13 cellular contexts compared by ENCODE assay signal in the genomic region with DNA sequence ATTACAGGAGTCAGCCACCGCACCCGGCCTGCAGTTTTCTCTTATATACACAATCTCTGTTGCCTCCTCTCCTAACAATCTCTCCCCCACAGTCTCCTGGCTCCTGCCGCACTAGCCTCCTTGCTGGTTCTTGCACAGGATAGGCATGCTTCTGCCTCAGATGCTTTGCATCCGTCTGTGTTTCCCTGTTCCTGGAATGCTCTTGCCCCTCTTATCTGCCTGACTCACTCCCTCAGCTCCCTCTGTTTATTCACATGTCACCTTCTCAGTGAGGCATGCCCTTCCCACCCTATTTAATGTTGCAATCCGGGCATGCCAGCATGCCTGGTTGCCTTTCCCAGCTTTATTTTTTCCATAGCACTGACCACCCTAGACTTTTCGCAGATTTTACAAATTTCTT.
DNase-seq lines count a peak whose midpoint lies in the region; ATAC-seq and TF ChIP-seq lines count a peak whose summit lies in the region.
"Had no signal": no experiment of that assay in that cellular context is flagged by ENCODE, and none has a peak within 500 bp of the region (broad histone marks: within the 10 kb centered on the region; RNA-seq: fewer than 3 reads in every experiment).

No MANE protein-coding gene starts in this region.

- DNase-seq in AG04450 (ENCODE audit: low read depth, low spot score), result peak; percentile 18
- peak; percentile 68 for DNase-seq in HT1080 (ENCODE audit: low read depth)
- DNase-seq in cardiac fibroblast (ENCODE audit: low read depth in 2 of 2), result peak; percentile 18 to 84
- no peak for DNase-seq in left lung
- no peak for DNase-seq in NK-92 treated with Interleukin-12 subunit alpha and Interleukin-12 subunit beta, amount 100 ng/mL, for 24 hours (lab: John Stamatoyannopoulos, UW)
- DNase-seq in superior temporal gyrus (ENCODE audit: extremely low spot score), result no peak
- no peak for DNase-seq in AML-193 (lab: John Stamatoyannopoulos, UW)
- DNase-seq: activated CD8-positive, alpha-beta T cell treated with anti-CD3 and anti-CD28 coated beads, Interleukin-2, amount 10 ng/mL, durations not matched to agents 7 days and 5 days; activated naive CD4-positive, alpha-beta T cell treated with anti-CD3 and anti-CD28 coated beads for 36 hours; NCI-H2081 treated with DMSO at 0.1 percent for 48 hours; right cardiac atrium; thyroid gland had no signal

- H3K4me1 ChIP-seq in left lung, result no peaks in the 10 kb centered on the region
- H3K4me1 ChIP-seq: thyroid gland had no signal

- H3K36me3 ChIP-seq in left lung, result no peaks in the 10 kb centered on the region
- H3K36me3 ChIP-seq: thyroid gland had no signal

- H3K9me3 ChIP-seq in AG04450 (ENCODE audit: control insufficient read depth, insufficient read depth, low read length) (no peaks in the 10 kb centered on the region), left lung (peaks cover 0 to 4% of the 10 kb centered on the region in 2 donors)
- H3K9me3 ChIP-seq: thyroid gland had no signal

- H3K27ac ChIP-seq in AG04450 (ENCODE audit: low read depth, low read length), result no peak overlapping the region
- no peak overlapping the region for H3K27ac ChIP-seq in left lung
- H3K27ac ChIP-seq: thyroid gland had no signal

- TF ChIP-seq CTCF in AG04450 (IDR thresholded peaks at IDR 0.05; ENCODE audit: low read depth, low read length) (no peak), cardiac fibroblast (IDR thresholded peaks at IDR 0.05; ENCODE audit: low read depth, low read length) (no peak), left lung (IDR thresholded peaks at IDR 0.05) (no peak)

- ATAC-seq in left lung (peak; percentile 91), HG03520 (IDR thresholded peaks at IDR 0.05; ENCODE audit: unreplicated experiment) (no peak)
- ATAC-seq: activated CD8-positive, alpha-beta T cell treated with anti-CD3 and anti-CD28 coated beads, Interleukin-2, amount 10 ng/mL, durations not matched to agents 7 days and 5 days had no signal

- CTCF ChIA-PET in AG04450 (lab: Charles Lee), result no interaction called here

- POLR2A ChIA-PET in AG04450 (lab: Yijun Ruan, JAX), result no interaction called here

- intact Hi-C loops in left lung (cut with DNase I), result no loop called here

- H3K4me3 ChIP-seq in AG04450 (ENCODE audit: low read depth, low read length) (no peak overlapping the region), cardiac fibroblast (replicated peaks in 1 of 2; ENCODE audit: low read depth in 2 of 2, low read length in 2 of 2) (no peak overlapping the region), left lung (no peak overlapping the region)
- H3K4me3 ChIP-seq: thyroid gland had no signal

- H3K27me3 ChIP-seq in AG04450 (ENCODE audit: control insufficient read depth, insufficient read depth, low read length) (no peaks in the 10 kb centered on the region), left lung (no peaks in the 10 kb centered on the region)
- H3K27me3 ChIP-seq: thyroid gland had no signal

Comparison
In these comparisons a context has a peak if more than half of its experiments do, and no peak if none do; other contexts are left out.
1. DNase-seq: peak in AG04450 (single experiment), HT1080 (single experiment) and cardiac fibroblast (2 of 2); none in left lung (0 of 2), NK-92 treated with Interleukin-12 subunit alpha and Interleukin-12 subunit beta, amount 100 ng/mL, for 24 hours (single experiment), superior temporal gyrus (single experiment) and AML-193 (0 of 2).